Comparison of ENCODE assay signal across 9 cellular contexts in the genomic region with DNA sequence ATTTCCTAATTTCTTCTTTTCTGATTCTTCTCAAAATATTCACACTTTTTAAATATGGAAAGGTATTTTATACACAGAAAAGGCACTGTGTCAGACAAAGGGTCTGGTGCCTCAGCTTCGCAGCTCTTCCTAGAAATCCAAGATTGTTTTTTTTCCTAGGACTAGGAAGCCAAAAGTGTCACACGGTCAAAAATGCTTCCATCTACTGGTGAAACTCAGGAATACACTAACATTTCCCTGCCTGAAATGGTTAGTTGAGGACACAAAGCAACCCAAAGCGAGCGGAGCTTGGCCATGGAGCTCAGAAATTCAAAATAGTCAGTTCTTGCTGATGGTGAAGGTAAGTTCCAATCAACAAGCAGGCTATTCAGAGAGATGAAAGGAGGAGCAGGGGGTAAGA.
DNase-seq lines count a peak whose midpoint lies in the region; ATAC-seq and TF ChIP-seq lines count a peak whose summit lies in the region.
"Had no signal": no experiment of that assay in that cellular context is flagged by ENCODE, and none has a peak within 500 bp of the region (broad histone marks: within the 10 kb centered on the region; RNA-seq: fewer than 3 reads in every experiment).

No MANE protein-coding gene starts in this region.

- no peaks in the 10 kb centered on the region for H3K36me3 ChIP-seq in OCI-LY1 (ENCODE audit: insufficient read depth, low read length)
- no peaks in the 10 kb centered on the region for H3K36me3 ChIP-seq in prostate gland

- H3K79me2 ChIP-seq in OCI-LY1 (ENCODE audit: insufficient read depth, low read length), result no peaks in the 10 kb centered on the region

- peak; percentile 32; the same call in 1 of the 2 replicates for TF ChIP-seq CTCF in OCI-LY1 (IDR thresholded peaks at IDR 0.05; ENCODE audit: low read length)
- TF ChIP-seq CTCF in prostate gland (IDR thresholded peaks at IDR 0.05), result peak in 3 of 4 experiments; percentile 36 to 54 (median 38)

- DNase-seq in GM04503 (ENCODE audit: low read depth), result peak; percentile 44
- peak; percentile 74 for DNase-seq in fibroblast of peridontal ligament (ENCODE audit: extremely low read depth)
- DNase-seq in prostate gland (ENCODE audit: low spot score), result no peak
- DNase-seq in DMS79 treated with DMSO at 0.1 percent for 48 hours (lab: John Stamatoyannopoulos, UW), result no peak
- DNase-seq in NCI-H1105 (lab: John Stamatoyannopoulos, UW), result no peak
- DNase-seq: activated naive CD8-positive, alpha-beta T cell treated with anti-CD3 and anti-CD28 coated beads, Interleukin-2, amount 10 ng/mL, durations not matched to agents 7 days and 5 days had no signal

- H4K20me1 ChIP-seq in OCI-LY1 (ENCODE audit: insufficient read depth, low read length), result no peaks in the 10 kb centered on the region

- no peak overlapping the region for H3K4me2 ChIP-seq in OCI-LY1 (ENCODE audit: low read length)

- no peaks in the 10 kb centered on the region for H3K36me3 Mint-ChIP-seq in activated T-helper 17 cell treated with anti-CD3 and anti-CD28 coated beads, Interleukin-2, amount 50 U/mL, for 72 hours (ENCODE audit: low read depth)
- H3K36me3 Mint-ChIP-seq: activated naive CD8-positive, alpha-beta T cell treated with anti-CD3 and anti-CD28 coated beads, Interleukin-2, amount 10 ng/mL, durations not matched to agents 7 days and 5 days had no signal

- no peak overlapping the region for H3K27ac Mint-ChIP-seq in activated T-helper 17 cell treated with anti-CD3 and anti-CD28 coated beads, Interleukin-2, amount 50 U/mL, for 72 hours
- H3K27ac Mint-ChIP-seq: activated naive CD8-positive, alpha-beta T cell treated with anti-CD3 and anti-CD28 coated beads, Interleukin-2, amount 10 ng/mL, durations not matched to agents 7 days and 5 days had no signal

- TF ChIP-seq POLR2A in prostate gland (IDR thresholded peaks at IDR 0.05), result no peak

- H3K4me1 Mint-ChIP-seq in activated T-helper 17 cell treated with anti-CD3 and anti-CD28 coated beads, Interleukin-2, amount 50 U/mL, for 72 hours, result no peaks in the 10 kb centered on the region
- H3K4me1 Mint-ChIP-seq: activated naive CD8-positive, alpha-beta T cell treated with anti-CD3 and anti-CD28 coated beads, Interleukin-2, amount 10 ng/mL, durations not matched to agents 7 days and 5 days had no signal

- H3K4me3 Mint-ChIP-seq in activated T-helper 17 cell treated with anti-CD3 and anti-CD28 coated beads, Interleukin-2, amount 50 U/mL, for 72 hours, result no peak overlapping the region
- H3K4me3 Mint-ChIP-seq: activated naive CD8-positive, alpha-beta T cell treated with anti-CD3 and anti-CD28 coated beads, Interleukin-2, amount 10 ng/mL, durations not matched to agents 7 days and 5 days had no signal

- no peaks in the 10 kb centered on the region for H3K9me3 Mint-ChIP-seq in activated T-helper 17 cell treated with anti-CD3 and anti-CD28 coated beads, Interleukin-2, amount 50 U/mL, for 72 hours
- H3K9me3 Mint-ChIP-seq: activated naive CD8-positive, alpha-beta T cell treated with anti-CD3 and anti-CD28 coated beads, Interleukin-2, amount 10 ng/mL, durations not matched to agents 7 days and 5 days had no signal

- no peaks in the 10 kb centered on the region for H3K27me3 Mint-ChIP-seq in activated T-helper 17 cell treated with anti-CD3 and anti-CD28 coated beads, Interleukin-2, amount 50 U/mL, for 72 hours

- no peaks in the 10 kb centered on the region for H3F3A ChIP-seq in OCI-LY1 (ENCODE audit: insufficient read depth, low read length)

- H3K9ac ChIP-seq in OCI-LY1 (ENCODE audit: low read length), result no peak overlapping the region

- H3K27me3 ChIP-seq in OCI-LY1 (ENCODE audit: insufficient read depth, low read length), result 0 out of 2 replicates have a peak, but pooled peaks cover 6% of the 10 kb centered on the region
- no peaks in the 10 kb centered on the region for H3K27me3 ChIP-seq in prostate gland (replicated peaks; ENCODE audit: insufficient read depth)

- no peaks in the 10 kb centered on the region for H3K4me1 ChIP-seq in OCI-LY1 (ENCODE audit: insufficient read depth, low read length, severe bottlenecking)
- H3K4me1 ChIP-seq in prostate gland (replicated peaks), result no peaks in the 10 kb centered on the region

- no peak overlapping the region for H3K4me3 ChIP-seq in OCI-LY1 (ENCODE audit: low read depth, low read length, poor library complexity, severe bottlenecking)
- no peak overlapping the region for H3K4me3 ChIP-seq in prostate gland

- no peaks in the 10 kb centered on the region for H3K9me2 ChIP-seq in OCI-LY1 (ENCODE audit: low read depth, low read length)

- no peak for ATAC-seq in HG03457 (IDR thresholded peaks at IDR 0.05; ENCODE audit: unreplicated experiment)
- ATAC-seq in activated T-helper 17 cell treated with anti-CD3 and anti-CD28 coated beads, Interleukin-2, amount 50 U/mL, for 72 hours (replicated peaks), result no peak

- H3K9me3 ChIP-seq in OCI-LY1 (ENCODE audit: low read length) (no peaks in the 10 kb centered on the region), prostate gland (no peaks in the 10 kb centered on the region)

- H3K27ac ChIP-seq in OCI-LY1 (ENCODE audit: low read depth, low read length, poor library complexity, severe bottlenecking) (no peak overlapping the region), prostate gland (no peak overlapping the region)

- intact Hi-C loops in prostate gland (cut with DNase I), result loop anchor here (5.0 to 10.0 kb wide), 3 partner anchors 46 to 584 kb away; no protein-coding TSS in a partner anchor

- WGBS in prostate gland, result 66% methylated on average over 4 of the region's 4 CpGs

- H2AFZ ChIP-seq in OCI-LY1 (ENCODE audit: low read length), result no peak overlapping the region

Comparison
In these comparisons a context has a peak if more than half of its experiments do, and no peak if none do; other contexts are left out.
1. DNase-seq: peak in GM04503 (single experiment) and fibroblast of peridontal ligament (single experiment); none in prostate gland (single experiment), DMS79 treated with DMSO at 0.1 percent for 48 hours (single experiment) and NCI-H1105 (single experiment).